Comparison of ENCODE assay signal across 21 cellular contexts in the genomic region with DNA sequence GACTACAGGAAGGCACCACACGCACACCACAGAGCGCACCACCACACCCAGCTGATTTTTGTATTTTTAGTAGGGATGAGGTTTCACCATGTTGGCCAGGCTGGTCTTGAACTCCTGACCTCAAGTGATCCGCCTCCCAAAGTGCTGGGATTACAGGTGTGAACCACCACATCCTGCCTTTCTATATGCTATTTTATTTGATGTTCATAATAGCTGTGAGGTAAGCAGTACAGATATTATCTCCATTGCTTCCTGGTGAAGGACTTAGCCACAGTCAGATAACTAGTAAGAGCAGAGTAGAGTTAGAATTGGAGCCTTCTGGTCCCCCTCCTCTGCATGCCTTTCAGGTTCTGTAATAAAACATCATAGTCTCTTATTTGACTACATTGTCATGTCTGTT. TPM values are rescaled to one million over a fixed set of nuclear protein-coding genes. Genes with fewer than 3 reads are reported as not detected.
"Had no signal": no experiment of that assay in that cellular context is flagged by ENCODE, and none has a peak within 500 bp of the region (broad histone marks: within the 10 kb centered on the region; RNA-seq: fewer than 3 reads in every experiment).

No MANE protein-coding gene starts in this region.

RNA-seq across cellular contexts. Expression of a gene that starts 46.3 kb away (rescaled TPM):
- total RNA-seq: activated B cell treated with CpG ODN at 0.5 μM for 24 hours; activated CD4-positive, alpha-beta memory T cell treated with anti-CD3 and anti-CD28 coated beads for 36 hours; activated CD4-positive, alpha-beta T cell treated with anti-CD3 and anti-CD28 coated beads, Interleukin-2, amount 10 ng/mL, durations not matched to agents 24 days and 14 days; activated CD8-positive, alpha-beta memory T cell treated with anti-CD3 and anti-CD28 coated beads for 36 hours; activated CD8-positive, alpha-beta T cell treated with anti-CD3 and anti-CD28 coated beads for 36 hours; activated naive CD4-positive, alpha-beta T cell treated with anti-CD3 and anti-CD28 coated beads for 36 hours; activated naive CD4-positive, alpha-beta T cell treated with anti-CD3 and anti-CD28 coated beads, Interleukin-2, amount 50 U/mL, for 72 hours; activated naive CD8-positive, alpha-beta T cell treated with anti-CD3 and anti-CD28 coated beads for 36 hours; activated T-cell treated with anti-CD3 and anti-CD28 coated beads, Interleukin-2, amount 50 U/mL, for 4 hours; activated T-cell treated with anti-CD3 and anti-CD28 coated beads, Interleukin-2, amount 50 U/mL, for 72 hours; activated T-helper 1 cell treated with anti-CD3 and anti-CD28 coated beads, Interleukin-12 subunit alpha, Interleukin-12 subunit beta, Interleukin-2, Interleukin-4 antibody, amounts not matched to agents 30 ng/mL and 10 ng/mL and 1 ng/mL, durations not matched to agents 14 hours and 24 hours and 36 hours; activated T-helper 17 cell treated with anti-CD3 and anti-CD28 coated beads, Interleukin-2, amount 50 U/mL, for 72 hours; adrenal gland; aorta; astrocyte; body of pancreas; breast epithelium; cardiac septum; cerebellum; T-cell; T-helper 1 cell treated with Interleukin-12 subunit alpha and Interleukin-12 subunit beta and Interleukin-4 antibody, amounts not matched to agents 30 ng/mL and 1 ng/mL, for 36 hours had no signal
- polyA plus RNA-seq: adrenal gland, aorta had no signal
